Comparison of ENCODE assay signal across 2 cellular contexts in genomic region chr22:27029584-27030130, GRCh38.
A peak's percentile ranks its signal among the peaks of the same experiment; 100 is the strongest.
TF ChIP-seq lines count a peak whose summit lies in the region.

No MANE protein-coding gene starts in this region.

TF ChIP-seq in GM23338, 12 proteins besides CTCF, POLR2A, EP300 and RAD21:
- TF ChIP-seq EZH2 (IDR thresholded peaks at IDR 0.05; ENCODE audit: low read depth, unreplicated experiment) (no peak), EZH2phosphoT487 (IDR thresholded peaks at IDR 0.05; ENCODE audit: unreplicated experiment) (no peak), ZNF462 (CRISPR knock-in tag; IDR thresholded peaks at IDR 0.05) (no peak), POLR2AphosphoS5 (IDR thresholded peaks at IDR 0.05; ENCODE audit: low read depth) (no peak), CREB1 (CRISPR knock-in tag; IDR thresholded peaks at IDR 0.05; ENCODE audit: low read depth) (no peak), ETS1 (IDR thresholded peaks at IDR 0.05) (no peak), ZNF114 (CRISPR knock-in tag; IDR thresholded peaks at IDR 0.05) (no peak), JUNB (IDR thresholded peaks at IDR 0.05; ENCODE audit: unreplicated experiment) (no peak)
TF ChIP-seq in GM23338: peak in this region for 0.

TF ChIP-seq in H1, 55 proteins besides CTCF, POLR2A, EP300 and RAD21:
- TF ChIP-seq KDM1A (IDR thresholded peaks at IDR 0.05; ENCODE audit: borderline replicate concordance, low read length), result peak; percentile 85
- no peak for TF ChIP-seq CBX8 (IDR thresholded peaks at IDR 0.05; ENCODE audit: borderline replicate concordance, low read depth, low read length)
